In genomic region chr2:240821429-240821778, GRCh38 we compare ENCODE assay signal across 13 cellular contexts. TPM values are rescaled to one million over a fixed set of nuclear protein-coding genes. Genes with fewer than 3 reads are reported as not detected.
A peak's percentile ranks its signal among the peaks of the same experiment; 100 is the strongest.
DNase-seq lines count a peak whose midpoint lies in the region; ATAC-seq lines count a peak whose summit lies in the region.
"Had no signal": no experiment of that assay in that cellular context is flagged by ENCODE, and none has a peak within 500 bp of the region (broad histone marks: within the 10 kb centered on the region; RNA-seq: fewer than 3 reads in every experiment).

No MANE protein-coding gene starts in this region.

- POLR2A ChIA-PET in activated CD4-positive, alpha-beta memory T cell treated with anti-CD3 and anti-CD28 coated beads for 36 hours (lab: Charles Lee), result no interaction called here

- ATAC-seq in activated T-cell treated with anti-CD3 and anti-CD28 coated beads, Interleukin-2, amount 50 U/mL, for 4 hours, result no peak
- no peak for ATAC-seq in stimulated activated naive B cell treated with anti-CD40 and anti-IgM and Interleukin-4, amounts not matched to agents 10 μg/mL and 1 μg/mL and 100 μg/mL, for 72 hours (replicated peaks)
- ATAC-seq in HG03439 (IDR thresholded peaks at IDR 0.05; ENCODE audit: unreplicated experiment) (no peak), GM19455 (IDR thresholded peaks at IDR 0.05; ENCODE audit: unreplicated experiment) (no peak)

- H3K27ac Mint-ChIP-seq in activated CD4-positive, alpha-beta memory T cell treated with anti-CD3 and anti-CD28 coated beads for 36 hours, result no peak overlapping the region
- no peak overlapping the region for H3K27ac Mint-ChIP-seq in stimulated activated naive B cell treated with anti-CD40 and anti-IgM and Interleukin-4, amounts not matched to agents 10 μg/mL and 1 μg/mL and 100 μg/mL, for 72 hours

- peaks cover 12% of the 10 kb centered on the region for H3K4me1 Mint-ChIP-seq in activated T-cell treated with anti-CD3 and anti-CD28 coated beads, Interleukin-2, amount 50 U/mL, for 4 hours (ENCODE audit: low read depth)
- H3K4me1 Mint-ChIP-seq in activated CD4-positive, alpha-beta memory T cell treated with anti-CD3 and anti-CD28 coated beads for 36 hours (ENCODE audit: low read depth), result peaks cover 10% of the 10 kb centered on the region
- H3K4me1 Mint-ChIP-seq in stimulated activated naive B cell treated with anti-CD40 and anti-IgM and Interleukin-4, amounts not matched to agents 10 μg/mL and 1 μg/mL and 100 μg/mL, for 72 hours, result peaks cover 12 to 15% of the 10 kb centered on the region in 2 donors

- no peaks in the 10 kb centered on the region for H3K9me3 Mint-ChIP-seq in activated T-cell treated with anti-CD3 and anti-CD28 coated beads, Interleukin-2, amount 50 U/mL, for 4 hours
- no peaks in the 10 kb centered on the region for H3K9me3 Mint-ChIP-seq in activated CD4-positive, alpha-beta memory T cell treated with anti-CD3 and anti-CD28 coated beads for 36 hours
- peaks cover 5 to 8% of the 10 kb centered on the region in 2 donors for H3K9me3 Mint-ChIP-seq in stimulated activated naive B cell treated with anti-CD40 and anti-IgM and Interleukin-4, amounts not matched to agents 10 μg/mL and 1 μg/mL and 100 μg/mL, for 72 hours

- CTCF ChIA-PET in activated CD4-positive, alpha-beta memory T cell treated with anti-CD3 and anti-CD28 coated beads for 36 hours (lab: Charles Lee), result interaction anchor here (1.3 to 1.4 kb wide), 2 partner anchors 19 to 30 kb away, joined by 3 to 5 read pairs; no protein-coding TSS in a partner anchor

- no peak for DNase-seq in activated T-cell treated with anti-CD3 and anti-CD28 coated beads, Interleukin-2, amount 50 U/mL, for 4 hours
- no peak for DNase-seq in activated T-cell treated with anti-CD3 and anti-CD28 coated beads, Interleukin-2, amount 50 U/mL, for 1 hour
- DNase-seq in activated CD4-positive, alpha-beta memory T cell treated with anti-CD3 and anti-CD28 coated beads for 36 hours, result no peak
- no peak for DNase-seq in stimulated activated naive B cell treated with anti-CD40 and anti-IgM and Interleukin-4, amounts not matched to agents 10 μg/mL and 1 μg/mL and 100 μg/mL, for 72 hours
- no peak for DNase-seq in NCI-H2227 (lab: John Stamatoyannopoulos, UW; ENCODE audit: unreplicated experiment)
- DNase-seq: Karpas-422 had no signal

- H3K4me3 Mint-ChIP-seq in activated T-cell treated with anti-CD3 and anti-CD28 coated beads, Interleukin-2, amount 50 U/mL, for 4 hours, result peak overlapping the region; percentile 60
- H3K4me3 Mint-ChIP-seq in activated CD4-positive, alpha-beta memory T cell treated with anti-CD3 and anti-CD28 coated beads for 36 hours, result peak overlapping the region; percentile 52
- peak overlapping the region; percentile 36 to 71 for H3K4me3 Mint-ChIP-seq in stimulated activated naive B cell treated with anti-CD40 and anti-IgM and Interleukin-4, amounts not matched to agents 10 μg/mL and 1 μg/mL and 100 μg/mL, for 72 hours

- H3K36me3 Mint-ChIP-seq in activated T-cell treated with anti-CD3 and anti-CD28 coated beads, Interleukin-2, amount 50 U/mL, for 4 hours (ENCODE audit: insufficient read depth), result peaks cover 4% of the 10 kb centered on the region
- no peaks in the 10 kb centered on the region for H3K36me3 Mint-ChIP-seq in activated CD4-positive, alpha-beta memory T cell treated with anti-CD3 and anti-CD28 coated beads for 36 hours
- H3K36me3 Mint-ChIP-seq in stimulated activated naive B cell treated with anti-CD40 and anti-IgM and Interleukin-4, amounts not matched to agents 10 μg/mL and 1 μg/mL and 100 μg/mL, for 72 hours, result peaks cover 4 to 6% of the 10 kb centered on the region in 2 donors

- H3K27me3 Mint-ChIP-seq in activated T-cell treated with anti-CD3 and anti-CD28 coated beads, Interleukin-2, amount 50 U/mL, for 4 hours (ENCODE audit: low read depth), result peaks cover 68% of the 10 kb centered on the region
- H3K27me3 Mint-ChIP-seq in activated CD4-positive, alpha-beta memory T cell treated with anti-CD3 and anti-CD28 coated beads for 36 hours, result peaks cover 53% of the 10 kb centered on the region
- H3K27me3 Mint-ChIP-seq in stimulated activated naive B cell treated with anti-CD40 and anti-IgM and Interleukin-4, amounts not matched to agents 10 μg/mL and 1 μg/mL and 100 μg/mL, for 72 hours, result peaks cover 63 to 78% of the 10 kb centered on the region in 2 donors

- intact Hi-C loops in activated CD4-positive, alpha-beta memory T cell treated with anti-CD3 and anti-CD28 coated beads for 36 hours (cut with micrococcal nuclease), result no loop called here

- peak overlapping the region; percentile 43 for H3K4me3 ChIP-seq in iPS-11a (ENCODE audit: low read depth, low read length)

RNA-seq across cellular contexts. Expression of gene KIF1A, which starts 1.4 kb away (rescaled TPM):
- total RNA-seq in activated T-cell treated with anti-CD3 and anti-CD28 coated beads, Interleukin-2, amount 50 U/mL, for 4 hours, result 1 to 10 TPM; 2.5 to 4.5 (median 3.1) TPM
- 1 to 10 TPM; 3.3 to 3.8 TPM for total RNA-seq in activated CD4-positive, alpha-beta memory T cell treated with anti-CD3 and anti-CD28 coated beads for 36 hours

RNA-seq across cellular contexts. Expression of gene AGXT, which starts 47.2 kb away (rescaled TPM):
- under 1 TPM; 0.33 to 0.43 (median 0.34) TPM for total RNA-seq in activated T-cell treated with anti-CD3 and anti-CD28 coated beads, Interleukin-2, amount 50 U/mL, for 4 hours
- not detected for total RNA-seq in activated CD4-positive, alpha-beta memory T cell treated with anti-CD3 and anti-CD28 coated beads for 36 hours
- total RNA-seq: activated CD8-positive, alpha-beta memory T cell treated with anti-CD3 and anti-CD28 coated beads for 36 hours; Daoy; epithelial cell of proximal tubule; skeletal muscle tissue had no signal
